1 cellular context compared by ENCODE assay signal in the genomic region with DNA sequence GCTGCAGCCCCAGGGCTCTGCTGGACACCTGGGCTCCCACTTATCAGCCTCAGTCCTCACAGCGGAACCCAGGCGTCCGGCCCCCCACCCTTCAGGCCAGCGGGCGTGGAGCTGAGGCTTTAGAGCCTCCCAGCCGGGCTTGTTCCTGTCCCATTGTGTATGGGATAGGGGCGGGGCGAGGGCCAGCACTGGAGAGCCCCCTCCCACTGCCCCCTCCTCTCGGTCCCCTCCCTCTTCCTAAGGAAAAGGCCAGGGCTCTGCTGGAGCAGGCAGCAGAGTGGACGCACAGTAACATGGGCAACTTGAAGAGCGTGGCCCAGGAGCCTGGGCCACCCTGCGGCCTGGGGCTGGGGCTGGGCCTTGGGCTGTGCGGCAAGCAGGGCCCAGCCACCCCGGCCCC.
TF ChIP-seq lines count a peak whose summit lies in the region.

No MANE protein-coding gene starts in this region.

TF ChIP-seq in GM23338, 12 proteins besides CTCF, POLR2A, EP300 and RAD21 (continued from another document):
- TF ChIP-seq STAT1 (IDR thresholded peaks at IDR 0.05; ENCODE audit: unreplicated experiment) = no peak
- no peak for TF ChIP-seq NANOG (IDR thresholded peaks at IDR 0.05; ENCODE audit: borderline replicate concordance)
TF ChIP-seq in GM23338: peak in this region for 0.
